In genomic region chr9:88828018-88828417, GRCh38 we compare ENCODE assay signal across 19 cellular contexts.
"Had no signal": no experiment of that assay in that cellular context is flagged by ENCODE, and none has a peak within 500 bp of the region (broad histone marks: within the 10 kb centered on the region; RNA-seq: fewer than 3 reads in every experiment).

No MANE protein-coding gene starts in this region.

- H3K36me3 ChIP-seq: esophagus squamous epithelium, neutrophil, pancreas, sigmoid colon, spleen, thoracic aorta, vagina had no signal

- H3K36me3 Mint-ChIP-seq: activated CD4-positive, alpha-beta memory T cell treated with anti-CD3 and anti-CD28 coated beads for 36 hours; stimulated activated naive B cell treated with anti-CD40 and anti-IgM and Interleukin-4, amounts not matched to agents 10 μg/mL and 1 μg/mL and 100 μg/mL, for 72 hours; WTC11 had no signal

- H3K4me1 ChIP-seq: pancreas had no signal

- H3K27me3 ChIP-seq: pancreas, sigmoid colon, vagina had no signal

- H3K9me3 Mint-ChIP-seq: activated CD4-positive, alpha-beta memory T cell treated with anti-CD3 and anti-CD28 coated beads for 36 hours; activated T-helper 1 cell treated with anti-CD3 and anti-CD28 coated beads, Interleukin-12 subunit alpha, Interleukin-12 subunit beta, Interleukin-2, Interleukin-4 antibody, amounts not matched to agents 30 ng/mL and 10 ng/mL and 1 ng/mL, durations not matched to agents 14 hours and 24 hours and 36 hours had no signal

- ATAC-seq: activated CD4-positive, alpha-beta T cell treated with anti-CD3 and anti-CD28 coated beads for 36 hours; left lobe of liver; stimulated activated naive B cell treated with anti-CD40 and anti-IgM and Interleukin-4, amounts not matched to agents 10 μg/mL and 1 μg/mL and 100 μg/mL, for 72 hours; WTC11 had no signal

- H3K9me3 ChIP-seq: esophagus squamous epithelium, neutrophil, pancreas, sigmoid colon, thoracic aorta, vagina had no signal

- H3K27ac Mint-ChIP-seq: activated CD4-positive, alpha-beta memory T cell treated with anti-CD3 and anti-CD28 coated beads for 36 hours; activated CD4-positive, alpha-beta T cell treated with anti-CD3 and anti-CD28 coated beads for 36 hours; activated naive CD8-positive, alpha-beta T cell; activated T-helper 1 cell treated with anti-CD3 and anti-CD28 coated beads, Interleukin-12 subunit alpha, Interleukin-12 subunit beta, Interleukin-2, Interleukin-4 antibody, amounts not matched to agents 30 ng/mL and 10 ng/mL and 1 ng/mL, durations not matched to agents 14 hours and 24 hours and 36 hours; stimulated activated naive B cell treated with anti-CD40 and anti-IgM and Interleukin-4, amounts not matched to agents 10 μg/mL and 1 μg/mL and 100 μg/mL, for 72 hours; WTC11 had no signal

- H3K27ac ChIP-seq: esophagus squamous epithelium, neutrophil, pancreas, sigmoid colon, spleen, thoracic aorta, vagina had no signal

- H3K4me1 Mint-ChIP-seq: activated CD4-positive, alpha-beta T cell treated with anti-CD3 and anti-CD28 coated beads for 36 hours had no signal

- H3K4me3 ChIP-seq: esophagus squamous epithelium, pancreas, sigmoid colon, spleen, thoracic aorta, vagina had no signal

- H3K4me3 Mint-ChIP-seq: activated CD4-positive, alpha-beta memory T cell treated with anti-CD3 and anti-CD28 coated beads for 36 hours; activated CD4-positive, alpha-beta T cell treated with anti-CD3 and anti-CD28 coated beads for 36 hours; activated naive CD8-positive, alpha-beta T cell; activated T-helper 1 cell treated with anti-CD3 and anti-CD28 coated beads, Interleukin-12 subunit alpha, Interleukin-12 subunit beta, Interleukin-2, Interleukin-4 antibody, amounts not matched to agents 30 ng/mL and 10 ng/mL and 1 ng/mL, durations not matched to agents 14 hours and 24 hours and 36 hours; stimulated activated naive B cell treated with anti-CD40 and anti-IgM and Interleukin-4, amounts not matched to agents 10 μg/mL and 1 μg/mL and 100 μg/mL, for 72 hours; WTC11 had no signal

- DNase-seq: activated CD4-positive, alpha-beta memory T cell treated with anti-CD3 and anti-CD28 coated beads for 36 hours; activated CD4-positive, alpha-beta T cell treated with anti-CD3 and anti-CD28 coated beads for 36 hours; activated gamma-delta T cell treated with Interleukin-2 at 50 U/mL for 16 hours; activated T-cell treated with anti-CD3 and anti-CD28 coated beads for 4 hours; dermis blood vessel endothelial cell; effector memory CD4-positive, alpha-beta T cell; esophagus squamous epithelium; mammary epithelial cell; pancreas; sigmoid colon; spleen; stimulated activated naive B cell treated with anti-CD40 and anti-IgM and Interleukin-4, amounts not matched to agents 10 μg/mL and 1 μg/mL and 100 μg/mL, for 72 hours had no signal
